ENCODE assay signal across 8 cellular contexts in the genomic region with DNA sequence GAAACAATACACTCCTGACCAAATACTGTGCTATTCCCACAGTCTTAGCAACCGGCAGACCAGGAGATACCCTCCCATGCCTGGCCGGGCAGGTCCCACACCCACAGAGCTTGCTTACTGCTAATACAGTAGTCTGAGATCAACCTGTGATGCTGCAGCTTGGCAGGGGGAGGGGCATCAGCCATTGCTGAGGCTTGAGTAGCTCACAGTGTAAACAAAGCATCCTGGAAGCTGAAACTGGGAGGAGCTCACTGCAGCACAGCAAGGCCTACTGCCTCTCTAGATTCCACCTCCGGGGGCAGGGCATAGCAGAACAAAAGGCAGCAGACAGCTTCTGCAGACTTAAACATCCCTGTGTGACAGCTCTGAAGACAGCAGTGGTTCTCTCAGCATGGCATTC.
A peak's percentile ranks its signal among the peaks of the same experiment; 100 is the strongest.
DNase-seq lines count a peak whose midpoint lies in the region; TF ChIP-seq lines count a peak whose summit lies in the region.
"Not testable (repeated sequence)": the region's sequence is repeated elsewhere in the genome, so short reads cannot be mapped to it uniquely, and the experiment has no call there.

No MANE protein-coding gene starts in this region.

- H3K9me3 ChIP-seq in iPS DF 6.9 (ENCODE audit: control insufficient read depth, insufficient read depth, low read length), result not testable (repeated sequence)

- H3K27ac ChIP-seq in VCaP, result peak overlapping the region; percentile 41
- H3K27ac ChIP-seq in iPS DF 6.9 (ENCODE audit: low read length), result not testable (repeated sequence)

- not testable (repeated sequence) for H3K4me3 ChIP-seq in H7 (ENCODE audit: insufficient read depth, low read depth, low read length); epithelial cell of proximal tubule (ENCODE audit: low read depth, low read length); iPS DF 6.9 (ENCODE audit: low read length)

- H3K27me3 ChIP-seq in H7 (ENCODE audit: control insufficient read depth, insufficient read depth, low read length); iPS DF 6.9 (ENCODE audit: control insufficient read depth, insufficient read depth, low read length): not testable (repeated sequence)

- WGBS in iPS DF 6.9 (ENCODE audit: insufficient coverage, insufficient read length), result no CpG with 5 or more reads among the region's 3 CpGs

- H3K36me3 ChIP-seq in H7 (replicated peaks; ENCODE audit: control insufficient read depth, insufficient read depth, low read length); iPS DF 6.9 (ENCODE audit: control insufficient read depth, insufficient read depth, low read length): not testable (repeated sequence)

- peak; percentile 2; the same call in 1 of the 2 replicates for TF ChIP-seq CTCF in AG09319 (IDR thresholded peaks at IDR 0.05; ENCODE audit: low read depth, low read length)
- TF ChIP-seq CTCF in VCaP (conservative IDR thresholded peaks at IDR 0.05); epithelial cell of proximal tubule (conservative IDR thresholded peaks at IDR 0.05; ENCODE audit: low read depth, low read length): not testable (repeated sequence)

- DNase-seq in AG09319 (ENCODE audit: extremely low read depth, low read depth), result not testable (repeated sequence)
- DNase-seq in H7 (peak; percentile 28), NCI-H1417 treated with DMSO at 0.1 percent for 48 hours (lab: John Stamatoyannopoulos, UW) (peak; percentile 28), NCI-H748 (lab: John Stamatoyannopoulos, UW; ENCODE audit: unreplicated experiment) (peak; percentile 64), epithelial cell of proximal tubule (ENCODE audit: low read depth) (peak; percentile 38), iPS DF 6.9 (ENCODE audit: low read depth, low spot score) (peak; percentile 64), non-pigmented ciliary epithelial cell (ENCODE audit: low read depth) (peak; percentile 44)

- H3K4me1 ChIP-seq in iPS DF 6.9 (ENCODE audit: control insufficient read depth, insufficient read depth, low read length), result not testable (repeated sequence)
